20 cellular contexts compared by ENCODE assay signal in genomic region chr2:205650931-205651330, GRCh38.
"Had no signal": no experiment of that assay in that cellular context is flagged by ENCODE, and none has a peak within 500 bp of the region (broad histone marks: within the 10 kb centered on the region; RNA-seq: fewer than 3 reads in every experiment).

No MANE protein-coding gene starts in this region.

- ATAC-seq: activated CD4-positive, CD25-positive, alpha-beta regulatory T cell treated with anti-CD3 and anti-CD28 coated beads, Interleukin-2, amount 50 U/mL, for 24 hours; activated T-cell treated with anti-CD3 and anti-CD28 coated beads, Interleukin-2, amount 50 U/mL, for 4 hours had no signal

- H3K36me3 Mint-ChIP-seq: activated naive CD4-positive, alpha-beta T cell treated with anti-CD3 and anti-CD28 coated beads, Interleukin-2, amount 50 U/mL, for 24 hours; stimulated activated naive B cell treated with anti-CD40 and anti-IgM and Interleukin-4, amounts not matched to agents 10 μg/mL and 1 μg/mL and 100 μg/mL, for 72 hours had no signal

- DNase-seq: activated CD4-positive, alpha-beta T cell treated with anti-CD3 and anti-CD28 coated beads, Interleukin-2, amount 50 U/mL, for 1 hour; activated CD8-positive, alpha-beta memory T cell treated with anti-CD3 and anti-CD28 coated beads, Interleukin-2, amount 50 U/mL, for 4 hours; activated effector memory CD4-positive, alpha-beta T cell treated with anti-CD3 and anti-CD28 coated beads, Interleukin-2, amount 50 U/mL, for 16 hours; activated T-cell treated with anti-CD3 and anti-CD28 coated beads, Interleukin-2, amount 50 U/mL, for 4 hours; cerebellar nuclear complex; effector CD8-positive, alpha-beta T cell; glutamatergic neuron; hippocampal formation; sigmoid colon; spleen; stimulated activated naive B cell treated with anti-CD40 and anti-IgM and Interleukin-4, amounts not matched to agents 10 μg/mL and 1 μg/mL and 100 μg/mL, for 72 hours had no signal

- H3K9me3 ChIP-seq: adrenal gland, neutrophil, sigmoid colon, spleen had no signal

- H3K79me2 ChIP-seq: parathyroid adenoma had no signal

- H3K4me3 ChIP-seq: adrenal gland, lung, sigmoid colon, spleen had no signal

- H3K27me3 ChIP-seq: adrenal gland, foreskin keratinocyte, neutrophil, sigmoid colon, spleen had no signal

- H3K36me3 ChIP-seq: adrenal gland, neutrophil, sigmoid colon, spleen had no signal

- H3K27ac Mint-ChIP-seq: activated naive CD4-positive, alpha-beta T cell treated with anti-CD3 and anti-CD28 coated beads, Interleukin-2, amount 50 U/mL, for 24 hours; dendritic cell treated with granulocyte-macrophage colony-stimulating factor and Interleukin-4, amounts not matched to agents 40 ng/mL and 50 ng/mL, for 4 days; stimulated activated naive B cell treated with anti-CD40 and anti-IgM and Interleukin-4, amounts not matched to agents 10 μg/mL and 1 μg/mL and 100 μg/mL, for 72 hours; T-helper 1 cell treated with Interleukin-12 subunit alpha and Interleukin-12 subunit beta and Interleukin-4 antibody, amounts not matched to agents 30 μg/mL and 1 μg/mL, for 36 hours had no signal

- H3K9me3 Mint-ChIP-seq: activated naive CD4-positive, alpha-beta T cell treated with anti-CD3 and anti-CD28 coated beads, Interleukin-2, amount 50 U/mL, for 24 hours; activated T-cell treated with anti-CD3 and anti-CD28 coated beads, Interleukin-2, amount 50 U/mL, for 4 hours; dendritic cell treated with granulocyte-macrophage colony-stimulating factor and Interleukin-4, amounts not matched to agents 40 ng/mL and 50 ng/mL, for 4 days; stimulated activated naive B cell treated with anti-CD40 and anti-IgM and Interleukin-4, amounts not matched to agents 10 μg/mL and 1 μg/mL and 100 μg/mL, for 72 hours; T-helper 1 cell treated with Interleukin-12 subunit alpha and Interleukin-12 subunit beta and Interleukin-4 antibody, amounts not matched to agents 30 μg/mL and 1 μg/mL, for 36 hours had no signal

- H3K9ac ChIP-seq: parathyroid adenoma had no signal

- H3K27me3 Mint-ChIP-seq: activated naive CD4-positive, alpha-beta T cell treated with anti-CD3 and anti-CD28 coated beads, Interleukin-2, amount 50 U/mL, for 24 hours had no signal

- H2AFZ ChIP-seq: parathyroid adenoma had no signal

- H3K27ac ChIP-seq: adrenal gland, foreskin keratinocyte, neutrophil, parathyroid adenoma, sigmoid colon, spleen had no signal

- H3K4me1 ChIP-seq: adrenal gland, parathyroid adenoma, sigmoid colon, spleen had no signal

- H3K4me3 Mint-ChIP-seq: activated naive CD4-positive, alpha-beta T cell treated with anti-CD3 and anti-CD28 coated beads, Interleukin-2, amount 50 U/mL, for 24 hours; activated T-cell treated with anti-CD3 and anti-CD28 coated beads, Interleukin-2, amount 50 U/mL, for 4 hours; dendritic cell treated with granulocyte-macrophage colony-stimulating factor and Interleukin-4, amounts not matched to agents 40 ng/mL and 50 ng/mL, for 4 days; stimulated activated naive B cell treated with anti-CD40 and anti-IgM and Interleukin-4, amounts not matched to agents 10 μg/mL and 1 μg/mL and 100 μg/mL, for 72 hours; T-helper 1 cell treated with Interleukin-12 subunit alpha and Interleukin-12 subunit beta and Interleukin-4 antibody, amounts not matched to agents 30 μg/mL and 1 μg/mL, for 36 hours had no signal
